In the genomic region with DNA sequence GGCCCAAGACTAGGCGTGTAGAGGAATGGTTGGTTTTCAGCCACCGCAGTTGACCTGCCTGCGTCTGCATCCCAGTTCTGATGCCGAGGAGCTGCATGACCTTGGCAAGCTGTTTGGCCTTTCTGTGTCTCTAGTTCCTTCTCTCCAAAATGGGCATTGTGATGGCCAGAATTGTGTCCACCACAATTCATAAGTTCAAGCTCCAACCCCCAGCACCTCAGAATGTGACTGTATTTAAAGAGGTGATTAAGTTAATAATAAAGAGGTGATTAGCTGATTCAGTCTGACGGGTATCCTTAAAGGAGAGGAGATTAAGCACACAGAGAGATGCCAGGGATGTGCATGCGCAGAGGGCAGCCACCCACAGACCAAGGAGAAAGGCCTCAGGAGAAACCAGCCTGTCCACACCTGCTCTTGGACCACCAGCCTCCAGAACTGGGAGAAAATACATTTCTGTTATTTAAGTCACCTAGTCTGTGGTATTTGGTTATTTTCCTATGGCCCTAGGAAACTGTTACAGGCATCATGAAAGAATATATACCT, we compare ENCODE assay signal across 9 cellular contexts. TPM values are rescaled to one million over a fixed set of nuclear protein-coding genes. Genes with fewer than 3 reads are reported as not detected.
"Had no signal": no experiment of that assay in that cellular context is flagged by ENCODE, and none has a peak within 500 bp of the region (broad histone marks: within the 10 kb centered on the region; RNA-seq: fewer than 3 reads in every experiment).

No MANE protein-coding gene starts in this region.

- H3K4me1 ChIP-seq: foreskin keratinocyte, prostate gland had no signal

- H3K27ac ChIP-seq: foreskin keratinocyte, prostate gland had no signal

- H3K27me3 ChIP-seq: foreskin keratinocyte, hepatocyte, stomach had no signal

- FAIRE-seq: small intestine had no signal

- H3K4me3 ChIP-seq: hepatocyte, lower lobe of right lung, prostate gland, stomach had no signal

- H3K36me3 ChIP-seq: lower lobe of right lung, prostate gland, stomach had no signal

- H3K9me3 ChIP-seq: prostate gland had no signal

RNA-seq across cellular contexts. Expression of gene MAB21L3, which starts 28.5 kb away (rescaled TPM):
- total RNA-seq: activated CD4-positive, alpha-beta T cell treated with anti-CD3 and anti-CD28 coated beads, Interleukin-2, amount 10 ng/mL, durations not matched to agents 24 days and 14 days; dermis microvascular lymphatic vessel endothelial cell; T-cell had no signal
